8 cellular contexts compared by ENCODE assay signal in the genomic region with DNA sequence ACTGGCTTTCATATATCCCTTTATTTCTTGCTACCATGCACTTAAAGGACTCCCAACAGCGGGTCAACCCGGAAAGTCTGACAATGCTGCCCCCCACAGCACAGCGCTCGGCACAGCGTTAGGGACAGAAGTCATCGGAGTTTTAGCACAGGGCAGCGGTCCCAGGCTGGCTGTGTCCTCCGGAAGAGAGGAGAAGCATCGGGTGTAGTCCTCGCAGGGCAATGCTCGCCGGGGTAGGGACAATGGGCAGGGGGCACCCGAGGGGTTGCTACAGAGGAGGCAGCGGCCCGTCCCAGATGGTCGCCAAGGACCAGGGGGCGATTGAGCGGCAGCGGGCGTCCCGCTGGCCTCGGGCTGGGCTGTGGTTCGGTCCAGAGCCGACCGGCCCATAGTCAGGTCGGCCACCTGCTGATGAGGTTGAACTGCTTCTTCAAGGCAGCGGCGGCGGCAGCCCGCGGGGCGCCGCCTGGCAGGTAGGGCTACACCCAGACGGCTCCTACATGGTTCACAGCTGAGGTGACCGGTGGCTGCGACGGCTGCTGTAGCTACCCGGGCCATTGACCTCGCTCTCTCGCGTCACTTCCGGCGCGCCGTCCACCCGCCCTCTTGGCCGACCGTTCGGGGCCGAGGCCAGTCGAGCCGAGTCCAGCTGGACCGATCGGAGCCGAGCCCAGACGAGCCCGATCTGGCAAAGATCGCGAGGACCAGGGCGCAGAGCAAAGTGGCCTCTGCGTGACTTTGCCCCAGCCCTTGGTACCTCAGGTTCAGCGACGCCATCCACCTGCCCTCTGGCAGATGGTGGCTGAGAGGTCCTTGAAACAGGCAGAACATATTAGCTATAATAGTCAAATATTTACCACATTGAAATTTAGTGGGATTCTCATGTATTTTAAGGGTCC. TPM values are rescaled to one million over a fixed set of nuclear protein-coding genes. Genes with fewer than 3 reads are reported as not detected.
A peak's percentile ranks its signal among the peaks of the same experiment; 100 is the strongest.
DNase-seq lines count a peak whose midpoint lies in the region; ATAC-seq and TF ChIP-seq lines count a peak whose summit lies in the region.

No MANE protein-coding gene starts in this region.

- CTCF ChIA-PET in Caco-2 (lab: Charles Lee), result interaction anchor here (0.5 to 2.0 kb wide), 10 partner anchors 17 to 200 kb away, joined by 3 to 12 read pairs (median 4); a partner anchor contains a TSS
- CTCF ChIA-PET in RWPE1 (lab: Yijun Ruan, JAX), result interaction anchor here (0.6 kb wide), 1 partner anchor 28 kb away, joined by 3 read pairs; no protein-coding TSS in a partner anchor

- H3K27ac ChIP-seq in RWPE1, result peak overlapping the region; percentile 59

- H3K36me3 ChIP-seq in Caco-2 (ENCODE audit: control insufficient read depth, insufficient read depth, low read length), result no peaks in the 10 kb centered on the region

- POLR2A ChIA-PET in Caco-2 (lab: Charles Lee) (interaction anchor here (1.0 to 1.8 kb wide), 5 partner anchors 17 to 92 kb away, joined by 3 to 13 read pairs (median 10); a partner anchor contains a TSS), RWPE1 (lab: Yijun Ruan, JAX; ENCODE audit: low non-redundant PET) (no interaction called here)

- H3K4me3 Mint-ChIP-seq in Caco-2 (ENCODE audit: unreplicated experiment), result peak overlapping the region; percentile 91
- peak overlapping the region; percentile 99 for H3K4me3 Mint-ChIP-seq in nephron progenitor cell

- no peaks in the 10 kb centered on the region for H3K27me3 ChIP-seq in Caco-2 (replicated peaks; ENCODE audit: control insufficient read depth, insufficient read depth, low read length)

- H3K27ac Mint-ChIP-seq in Caco-2 (ENCODE audit: unreplicated experiment) (peak overlapping the region; percentile 77), nephron progenitor cell (peak overlapping the region; percentile 98)

- BruUV-seq in Caco-2 (replicated peaks; lab: Mats Ljungman, UMichigan), result TSS peak; percentile 68

- no peaks in the 10 kb centered on the region for H3K9me3 ChIP-seq in Caco-2

- peaks cover 18% of the 10 kb centered on the region for H3K36me3 Mint-ChIP-seq in Caco-2 (ENCODE audit: insufficient read depth, unreplicated experiment)
- H3K36me3 Mint-ChIP-seq in nephron progenitor cell (ENCODE audit: low read depth), result no peaks in the 10 kb centered on the region

- H3K4me1 Mint-ChIP-seq in Caco-2 (ENCODE audit: low read depth, unreplicated experiment) (peaks cover 7% of the 10 kb centered on the region), nephron progenitor cell (peaks cover 34% of the 10 kb centered on the region)

- H3K4me3 ChIP-seq in Caco-2 (ENCODE audit: low read depth, low read length) (peak overlapping the region; percentile 97), fibroblast of villous mesenchyme (ENCODE audit: low read depth, low read length) (peak overlapping the region; percentile 87)

- H3K27me3 Mint-ChIP-seq in Caco-2 (ENCODE audit: insufficient read depth, unreplicated experiment) (no peaks in the 10 kb centered on the region), nephron progenitor cell (ENCODE audit: low read depth, poor library complexity) (peaks cover 31% of the 10 kb centered on the region)

- H3K9me3 Mint-ChIP-seq in Caco-2 (ENCODE audit: unreplicated experiment), result no peaks in the 10 kb centered on the region
- no peaks in the 10 kb centered on the region for H3K9me3 Mint-ChIP-seq in nephron progenitor cell

- TF ChIP-seq CTCF in Caco-2 (IDR thresholded peaks at IDR 0.05; ENCODE audit: insufficient read depth in 1 of 2, low read depth in 1 of 2, low read length in 1 of 2, severe bottlenecking in 1 of 2, unreplicated experiment in 1 of 2), result peak; percentile 19 to 59
- no peak for TF ChIP-seq CTCF in RWPE1 (conservative IDR thresholded peaks at IDR 0.05; ENCODE audit: low read depth)
- TF ChIP-seq CTCF in fibroblast of villous mesenchyme (IDR thresholded peaks at IDR 0.05; ENCODE audit: insufficient read depth, low read depth, low read length), result peak; percentile 33
- no peak for TF ChIP-seq CTCF in nephron progenitor cell (IDR thresholded peaks at IDR 0.05)

- intact Hi-C loops in Caco-2 (cut with micrococcal nuclease; ENCODE audit: unreplicated experiment), result loop anchor here (1.0 to 5.0 kb wide), 3 partner anchors 41 to 120 kb away; no protein-coding TSS in a partner anchor

- H3K4me1 ChIP-seq in Caco-2, result no peaks in the 10 kb centered on the region

- DNase-seq in Caco-2, result peak; percentile 92 to 95
- DNase-seq in Kasumi-1 (lab: John Stamatoyannopoulos, UW), result peak; percentile 4 to 11
- DNase-seq in RWPE1 (ENCODE audit: low spot score), result peak; percentile 86
- peak; percentile 63 for DNase-seq in activated gamma-delta T cell treated with Interleukin-2 at 50 U/mL for 16 hours
- peak; percentile 85 for DNase-seq in fibroblast of villous mesenchyme (ENCODE audit: low read depth)
- peak; percentile 93 for DNase-seq in nephron progenitor cell
- peak; percentile 71 for DNase-seq in stimulated activated naive CD4-positive, alpha-beta T cell treated with Interleukin-2 at 50 U/mL for 16 hours (lab: John Stamatoyannopoulos, UW)

- ATAC-seq in GM21447 (IDR thresholded peaks at IDR 0.05; ENCODE audit: unreplicated experiment), result peak; percentile 43

RNA-seq across cellular contexts. Expression of a gene that starts 4.7 kb away (rescaled TPM):
- total RNA-seq in Caco-2 (2022), result 50.8 and 53.9 TPM in 2 replicates
- total RNA-seq in fibroblast of villous mesenchyme, result 25.4 and 30.2 TPM in 2 replicates

Comparison
In these comparisons a context has a peak if more than half of its experiments do, and no peak if none do; other contexts are left out.
1. Peak in every context shown above with its lines: DNase-seq, ATAC-seq, H3K4me3 ChIP-seq and H3K27ac ChIP-seq.
2. DNase-seq: peak in every context shown above with its lines; median percentile 94 in Caco-2; 93 in nephron progenitor cell; 86 in RWPE1; 85 in fibroblast of villous mesenchyme; 71 in stimulated activated naive CD4-positive, alpha-beta T cell treated with Interleukin-2 at 50 U/mL for 16 hours; 63 in activated gamma-delta T cell treated with Interleukin-2 at 50 U/mL for 16 hours; 8 in Kasumi-1.
3. CTCF ChIP-seq: peak in Caco-2 (2 of 2) and fibroblast of villous mesenchyme (single experiment); none in RWPE1 (single experiment) and nephron progenitor cell (single experiment).